ENCODE assay signal across 2 cellular contexts in genomic region chr5:105638437-105638836, GRCh38.
TF ChIP-seq lines count a peak whose summit lies in the region.

No MANE protein-coding gene starts in this region.

TF ChIP-seq in WTC11, 78 proteins besides CTCF, POLR2A, EP300 and RAD21 (continued from another document and continues in another):
- no peak for TF ChIP-seq PREB (CRISPR knock-in tag; IDR thresholded peaks at IDR 0.05; ENCODE audit: borderline replicate concordance)
- no peak for TF ChIP-seq ZNF532 (CRISPR knock-in tag; IDR thresholded peaks at IDR 0.05; ENCODE audit: borderline replicate concordance)
- TF ChIP-seq AFF4 (CRISPR knock-in tag; IDR thresholded peaks at IDR 0.05; ENCODE audit: borderline replicate concordance), result no peak
- no peak for TF ChIP-seq ZNF121 (CRISPR knock-in tag; IDR thresholded peaks at IDR 0.05)
- TF ChIP-seq STAT6 (CRISPR knock-in tag; conservative IDR thresholded peaks at IDR 0.05; ENCODE audit: low read depth), result no peak
- no peak for TF ChIP-seq EMX1 (CRISPR knock-in tag; IDR thresholded peaks at IDR 0.05)
- no peak for TF ChIP-seq GRHL2 (CRISPR knock-in tag; IDR thresholded peaks at IDR 0.05; ENCODE audit: insufficient replicate concordance, severe bottlenecking)
- TF ChIP-seq NFATC4 (CRISPR knock-in tag; IDR thresholded peaks at IDR 0.05), result no peak
- TF ChIP-seq RELA (CRISPR knock-in tag; IDR thresholded peaks at IDR 0.05; ENCODE audit: borderline replicate concordance), result no peak

TF ChIP-seq in HepG2, 621 proteins besides CTCF, POLR2A, EP300 and RAD21 (continued from another document):
- TF ChIP-seq MLX (CRISPR knock-in tag; IDR thresholded peaks at IDR 0.05) (no peak), ZNF552 (CRISPR knock-in tag; IDR thresholded peaks at IDR 0.05; ENCODE audit: borderline replicate concordance) (no peak), SYNCRIP (IDR thresholded peaks at IDR 0.05; ENCODE audit: insufficient read depth, low read depth, low read length) (no peak), ZNF512B (CRISPR knock-in tag; IDR thresholded peaks at IDR 0.05; ENCODE audit: borderline replicate concordance) (no peak), ZBTB8A (CRISPR knock-in tag; IDR thresholded peaks at IDR 0.05; ENCODE audit: borderline replicate concordance, low read depth) (no peak)
